Comparison of ENCODE assay signal across 1 cellular context in the genomic region with DNA sequence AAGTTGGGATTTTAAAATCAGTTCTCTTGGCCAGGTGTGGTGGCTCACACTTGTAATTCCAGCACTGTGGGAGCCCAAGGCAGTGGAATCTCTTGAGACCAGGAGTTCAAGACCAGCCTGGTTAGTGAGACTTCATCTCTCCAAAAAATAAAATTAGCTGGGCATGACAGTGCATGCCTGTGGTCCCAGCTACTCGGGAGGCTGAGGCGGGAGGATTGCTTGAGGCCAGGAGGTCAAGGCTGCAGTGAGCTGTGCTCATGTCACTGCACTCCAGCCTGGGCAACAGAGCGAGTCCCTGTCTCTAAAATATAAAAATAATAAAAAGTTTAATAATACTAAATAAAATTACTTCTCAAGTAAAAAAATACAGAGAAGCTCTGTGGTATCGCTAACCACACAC.
TF ChIP-seq lines count a peak whose summit lies in the region.

No MANE protein-coding gene starts in this region.

TF ChIP-seq in HepG2, 621 proteins besides CTCF, POLR2A, EP300 and RAD21 (continued from another document and continues in another):
- TF ChIP-seq ZKSCAN1 (IDR thresholded peaks at IDR 0.05; ENCODE audit: low read length): no peak
- TF ChIP-seq ZNF224 (CRISPR knock-in tag; IDR thresholded peaks at IDR 0.05): no peak
- TF ChIP-seq SRSF9 (IDR thresholded peaks at IDR 0.05; ENCODE audit: borderline replicate concordance, insufficient read depth, low read depth, low read length, poor library complexity, severe bottlenecking): no peak
- TF ChIP-seq, protein P1, sequence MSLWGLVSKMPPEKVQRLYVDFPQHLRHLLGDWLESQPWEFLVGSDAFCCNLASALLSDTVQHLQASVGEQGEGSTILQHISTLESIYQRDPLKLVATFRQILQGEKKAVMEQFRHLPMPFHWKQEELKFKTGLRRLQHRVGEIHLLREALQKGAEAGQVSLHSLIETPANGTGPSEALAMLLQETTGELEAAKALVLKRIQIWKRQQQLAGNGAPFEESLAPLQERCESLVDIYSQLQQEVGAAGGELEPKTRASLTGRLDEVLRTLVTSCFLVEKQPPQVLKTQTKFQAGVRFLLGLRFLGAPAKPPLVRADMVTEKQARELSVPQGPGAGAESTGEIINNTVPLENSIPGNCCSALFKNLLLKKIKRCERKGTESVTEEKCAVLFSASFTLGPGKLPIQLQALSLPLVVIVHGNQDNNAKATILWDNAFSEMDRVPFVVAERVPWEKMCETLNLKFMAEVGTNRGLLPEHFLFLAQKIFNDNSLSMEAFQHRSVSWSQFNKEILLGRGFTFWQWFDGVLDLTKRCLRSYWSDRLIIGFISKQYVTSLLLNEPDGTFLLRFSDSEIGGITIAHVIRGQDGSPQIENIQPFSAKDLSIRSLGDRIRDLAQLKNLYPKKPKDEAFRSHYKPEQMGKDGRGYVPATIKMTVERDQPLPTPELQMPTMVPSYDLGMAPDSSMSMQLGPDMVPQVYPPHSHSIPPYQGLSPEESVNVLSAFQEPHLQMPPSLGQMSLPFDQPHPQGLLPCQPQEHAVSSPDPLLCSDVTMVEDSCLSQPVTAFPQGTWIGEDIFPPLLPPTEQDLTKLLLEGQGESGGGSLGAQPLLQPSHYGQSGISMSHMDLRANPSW (CRISPR knock-in tag; IDR thresholded peaks at IDR 0.05; ENCODE audit: borderline replicate concordance): no peak
- no peak for TF ChIP-seq ZNF747 (CRISPR knock-in tag; IDR thresholded peaks at IDR 0.05; ENCODE audit: borderline replicate concordance)
- no peak for TF ChIP-seq ZNF230 (CRISPR knock-in tag; IDR thresholded peaks at IDR 0.05)
- no peak for TF ChIP-seq ZNF234 (CRISPR knock-in tag; conservative IDR thresholded peaks at IDR 0.05)
- peak; percentile 83 for TF ChIP-seq ZNF121 (CRISPR knock-in tag; IDR thresholded peaks at IDR 0.05)
- TF ChIP-seq MBD4 (IDR thresholded peaks at IDR 0.05; ENCODE audit: borderline replicate concordance, low read length): no peak
- TF ChIP-seq, protein P2, sequence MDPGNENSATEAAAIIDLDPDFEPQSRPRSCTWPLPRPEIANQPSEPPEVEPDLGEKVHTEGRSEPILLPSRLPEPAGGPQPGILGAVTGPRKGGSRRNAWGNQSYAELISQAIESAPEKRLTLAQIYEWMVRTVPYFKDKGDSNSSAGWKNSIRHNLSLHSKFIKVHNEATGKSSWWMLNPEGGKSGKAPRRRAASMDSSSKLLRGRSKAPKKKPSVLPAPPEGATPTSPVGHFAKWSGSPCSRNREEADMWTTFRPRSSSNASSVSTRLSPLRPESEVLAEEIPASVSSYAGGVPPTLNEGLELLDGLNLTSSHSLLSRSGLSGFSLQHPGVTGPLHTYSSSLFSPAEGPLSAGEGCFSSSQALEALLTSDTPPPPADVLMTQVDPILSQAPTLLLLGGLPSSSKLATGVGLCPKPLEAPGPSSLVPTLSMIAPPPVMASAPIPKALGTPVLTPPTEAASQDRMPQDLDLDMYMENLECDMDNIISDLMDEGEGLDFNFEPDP (CRISPR knock-in tag; conservative IDR thresholded peaks at IDR 0.05): 0 out of 2 replicates have a peak, but pooled peaks have one; percentile 52
- TF ChIP-seq ZNF660 (CRISPR knock-in tag; IDR thresholded peaks at IDR 0.05; ENCODE audit: borderline replicate concordance, low read depth): no peak
- no peak for TF ChIP-seq IRF2 (CRISPR knock-in tag; IDR thresholded peaks at IDR 0.05)
- TF ChIP-seq ZNF883 (CRISPR knock-in tag; IDR thresholded peaks at IDR 0.05; ENCODE audit: not compliant biosample characterization): peak; percentile 9
- no peak for TF ChIP-seq JDP2 (CRISPR knock-in tag; IDR thresholded peaks at IDR 0.05; ENCODE audit: borderline replicate concordance)
- no peak for TF ChIP-seq RFX1 (IDR thresholded peaks at IDR 0.05)
- TF ChIP-seq, protein P3, sequence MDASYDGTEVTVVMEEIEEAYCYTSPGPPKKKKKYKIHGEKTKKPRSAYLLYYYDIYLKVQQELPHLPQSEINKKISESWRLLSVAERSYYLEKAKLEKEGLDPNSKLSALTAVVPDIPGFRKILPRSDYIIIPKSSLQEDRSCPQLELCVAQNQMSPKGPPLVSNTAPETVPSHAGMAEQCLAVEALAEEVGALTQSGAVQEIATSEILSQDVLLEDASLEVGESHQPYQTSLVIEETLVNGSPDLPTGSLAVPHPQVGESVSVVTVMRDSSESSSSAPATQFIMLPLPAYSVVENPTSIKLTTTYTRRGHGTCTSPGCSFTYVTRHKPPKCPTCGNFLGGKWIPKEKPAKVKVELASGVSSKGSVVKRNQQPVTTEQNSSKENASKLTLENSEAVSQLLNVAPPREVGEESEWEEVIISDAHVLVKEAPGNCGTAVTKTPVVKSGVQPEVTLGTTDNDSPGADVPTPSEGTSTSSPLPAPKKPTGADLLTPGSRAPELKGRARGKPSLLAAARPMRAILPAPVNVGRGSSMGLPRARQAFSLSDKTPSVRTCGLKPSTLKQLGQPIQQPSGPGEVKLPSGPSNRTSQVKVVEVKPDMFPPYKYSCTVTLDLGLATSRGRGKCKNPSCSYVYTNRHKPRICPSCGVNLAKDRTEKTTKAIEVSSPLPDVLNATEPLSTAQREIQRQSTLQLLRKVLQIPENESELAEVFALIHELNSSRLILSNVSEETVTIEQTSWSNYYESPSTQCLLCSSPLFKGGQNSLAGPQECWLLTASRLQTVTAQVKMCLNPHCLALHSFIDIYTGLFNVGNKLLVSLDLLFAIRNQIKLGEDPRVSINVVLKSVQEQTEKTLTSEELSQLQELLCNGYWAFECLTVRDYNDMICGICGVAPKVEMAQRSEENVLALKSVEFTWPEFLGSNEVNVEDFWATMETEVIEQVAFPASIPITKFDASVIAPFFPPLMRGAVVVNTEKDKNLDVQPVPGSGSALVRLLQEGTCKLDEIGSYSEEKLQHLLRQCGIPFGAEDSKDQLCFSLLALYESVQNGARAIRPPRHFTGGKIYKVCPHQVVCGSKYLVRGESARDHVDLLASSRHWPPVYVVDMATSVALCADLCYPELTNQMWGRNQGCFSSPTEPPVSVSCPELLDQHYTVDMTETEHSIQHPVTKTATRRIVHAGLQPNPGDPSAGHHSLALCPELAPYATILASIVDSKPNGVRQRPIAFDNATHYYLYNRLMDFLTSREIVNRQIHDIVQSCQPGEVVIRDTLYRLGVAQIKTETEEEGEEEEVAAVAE (CRISPR knock-in tag; IDR thresholded peaks at IDR 0.05; ENCODE audit: borderline replicate concordance): no peak
- TF ChIP-seq, protein P4, sequence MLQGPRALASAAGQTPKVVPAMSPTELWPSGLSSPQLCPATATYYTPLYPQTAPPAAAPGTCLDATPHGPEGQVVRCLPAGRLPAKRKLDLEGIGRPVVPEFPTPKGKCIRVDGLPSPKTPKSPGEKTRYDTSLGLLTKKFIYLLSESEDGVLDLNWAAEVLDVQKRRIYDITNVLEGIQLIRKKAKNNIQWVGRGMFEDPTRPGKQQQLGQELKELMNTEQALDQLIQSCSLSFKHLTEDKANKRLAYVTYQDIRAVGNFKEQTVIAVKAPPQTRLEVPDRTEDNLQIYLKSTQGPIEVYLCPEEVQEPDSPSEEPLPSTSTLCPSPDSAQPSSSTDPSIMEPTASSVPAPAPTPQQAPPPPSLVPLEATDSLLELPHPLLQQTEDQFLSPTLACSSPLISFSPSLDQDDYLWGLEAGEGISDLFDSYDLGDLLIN (CRISPR knock-in tag; IDR thresholded peaks at IDR 0.05; ENCODE audit: borderline replicate concordance): no peak
- no peak for TF ChIP-seq ZNF510 (CRISPR knock-in tag; IDR thresholded peaks at IDR 0.05; ENCODE audit: low read depth)
- TF ChIP-seq NR2F1 (CRISPR knock-in tag; IDR thresholded peaks at IDR 0.05): peak; percentile 51 to 55; a peak in 1 of 4 replicates
- no peak for TF ChIP-seq BORCS8-MEF2B (CRISPR knock-in tag; IDR thresholded peaks at IDR 0.05)
- no peak for TF ChIP-seq SMAD1 (CRISPR knock-in tag; IDR thresholded peaks at IDR 0.05; ENCODE audit: borderline replicate concordance, low read depth)
- no peak for TF ChIP-seq RNF2 (conservative IDR thresholded peaks at IDR 0.05; ENCODE audit: low read depth)
- TF ChIP-seq NKX3-1 (CRISPR knock-in tag; IDR thresholded peaks at IDR 0.05): no peak
- TF ChIP-seq ZBTB21 (CRISPR knock-in tag; IDR thresholded peaks at IDR 0.05): no peak
- no peak for TF ChIP-seq KLF11 (CRISPR knock-in tag; IDR thresholded peaks at IDR 0.05)
- TF ChIP-seq ZNF530 (CRISPR knock-in tag; IDR thresholded peaks at IDR 0.05; ENCODE audit: low read depth): no peak
- peak; percentile 62; the same call in 1 of the 2 replicates for TF ChIP-seq ZNF772 (CRISPR knock-in tag; IDR thresholded peaks at IDR 0.05)
- TF ChIP-seq GABPB1 (CRISPR knock-in tag; IDR thresholded peaks at IDR 0.05): 0 out of 2 replicates have a peak, but pooled peaks have one; percentile 5
- TF ChIP-seq ZMYM3 (CRISPR knock-in tag; IDR thresholded peaks at IDR 0.05): peak; percentile 95
- peak; percentile 21; the same call in 1 of the 2 replicates for TF ChIP-seq KAT7 (CRISPR knock-in tag; IDR thresholded peaks at IDR 0.05; ENCODE audit: borderline replicate concordance)
- TF ChIP-seq ASH2L (IDR thresholded peaks at IDR 0.05; ENCODE audit: insufficient read length, low read depth, low read length): no peak
- no peak for TF ChIP-seq ZSCAN31 (CRISPR knock-in tag; IDR thresholded peaks at IDR 0.05; ENCODE audit: low read depth)
- TF ChIP-seq ZNF768 (CRISPR knock-in tag; IDR thresholded peaks at IDR 0.05): peak; percentile 26; the same call in 1 of the 2 replicates
- TF ChIP-seq, protein P5, sequence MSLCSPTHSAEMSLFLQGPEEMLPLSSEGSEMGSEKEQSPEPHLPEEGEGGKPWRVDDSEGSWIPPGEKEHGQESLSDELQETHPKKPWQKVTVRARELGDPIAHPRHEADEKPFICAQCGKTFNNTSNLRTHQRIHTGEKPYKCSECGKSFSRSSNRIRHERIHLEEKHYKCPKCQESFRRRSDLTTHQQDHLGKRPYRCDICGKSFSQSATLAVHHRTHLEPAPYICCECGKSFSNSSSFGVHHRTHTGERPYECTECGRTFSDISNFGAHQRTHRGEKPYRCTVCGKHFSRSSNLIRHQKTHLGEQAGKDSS (CRISPR knock-in tag; IDR thresholded peaks at IDR 0.05; ENCODE audit: borderline replicate concordance, low read depth): peak; percentile 4; the same call in 1 of the 2 replicates
- no peak for TF ChIP-seq ZNF264 (CRISPR knock-in tag; IDR thresholded peaks at IDR 0.05)
- 0 out of 2 replicates have a peak, but pooled peaks have one; percentile 19 for TF ChIP-seq ZNF619 (CRISPR knock-in tag; IDR thresholded peaks at IDR 0.05)
- TF ChIP-seq, protein P6, sequence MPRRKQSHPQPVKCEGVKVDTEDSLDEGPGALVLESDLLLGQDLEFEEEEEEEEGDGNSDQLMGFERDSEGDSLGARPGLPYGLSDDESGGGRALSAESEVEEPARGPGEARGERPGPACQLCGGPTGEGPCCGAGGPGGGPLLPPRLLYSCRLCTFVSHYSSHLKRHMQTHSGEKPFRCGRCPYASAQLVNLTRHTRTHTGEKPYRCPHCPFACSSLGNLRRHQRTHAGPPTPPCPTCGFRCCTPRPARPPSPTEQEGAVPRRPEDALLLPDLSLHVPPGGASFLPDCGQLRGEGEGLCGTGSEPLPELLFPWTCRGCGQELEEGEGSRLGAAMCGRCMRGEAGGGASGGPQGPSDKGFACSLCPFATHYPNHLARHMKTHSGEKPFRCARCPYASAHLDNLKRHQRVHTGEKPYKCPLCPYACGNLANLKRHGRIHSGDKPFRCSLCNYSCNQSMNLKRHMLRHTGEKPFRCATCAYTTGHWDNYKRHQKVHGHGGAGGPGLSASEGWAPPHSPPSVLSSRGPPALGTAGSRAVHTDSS (CRISPR knock-in tag; conservative IDR thresholded peaks at IDR 0.05): no peak
- TF ChIP-seq TBX3 (IDR thresholded peaks at IDR 0.05; ENCODE audit: borderline replicate concordance): no peak
- no peak for TF ChIP-seq RAD51 (IDR thresholded peaks at IDR 0.05; ENCODE audit: borderline replicate concordance)
- no peak for TF ChIP-seq ZNF44 (CRISPR knock-in tag; IDR thresholded peaks at IDR 0.05)
- TF ChIP-seq CBX1 (IDR thresholded peaks at IDR 0.05; ENCODE audit: low read depth): peak; percentile 48
- no peak for TF ChIP-seq ZNF367 (CRISPR knock-in tag; IDR thresholded peaks at IDR 0.05; ENCODE audit: borderline replicate concordance)
- TF ChIP-seq IKZF1 (IDR thresholded peaks at IDR 0.05): no peak
- no peak for TF ChIP-seq MATR3 (CRISPR knock-in tag; IDR thresholded peaks at IDR 0.05)
- TF ChIP-seq JARID2 (CRISPR knock-in tag; IDR thresholded peaks at IDR 0.05; ENCODE audit: insufficient replicate concordance): no peak
- no peak for TF ChIP-seq IKZF4 (CRISPR knock-in tag; IDR thresholded peaks at IDR 0.05; ENCODE audit: borderline replicate concordance, low read depth, not compliant biosample characterization)
- TF ChIP-seq, protein P7, sequence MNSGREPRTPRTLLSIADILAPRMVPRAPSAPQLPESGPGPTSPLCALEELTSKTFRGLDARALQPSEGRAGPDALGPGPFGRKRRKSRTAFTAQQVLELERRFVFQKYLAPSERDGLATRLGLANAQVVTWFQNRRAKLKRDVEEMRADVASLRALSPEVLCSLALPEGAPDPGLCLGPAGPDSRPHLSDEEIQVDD (CRISPR knock-in tag; IDR thresholded peaks at IDR 0.05; ENCODE audit: borderline replicate concordance): no peak
- no peak for TF ChIP-seq ZNF33A (CRISPR knock-in tag; IDR thresholded peaks at IDR 0.05; ENCODE audit: borderline replicate concordance)
- 0 out of 2 replicates have a peak, but pooled peaks have one; percentile 6 for TF ChIP-seq SMAD3 (CRISPR knock-in tag; IDR thresholded peaks at IDR 0.05)
- no peak; the same call in 1 of the 2 replicates for TF ChIP-seq NR2F6 (IDR thresholded peaks at IDR 0.05)
- peak; percentile 76; the same call in 1 of the 2 replicates for TF ChIP-seq NR2F6 (CRISPR knock-in tag; IDR thresholded peaks at IDR 0.05)
- TF ChIP-seq, protein P8, sequence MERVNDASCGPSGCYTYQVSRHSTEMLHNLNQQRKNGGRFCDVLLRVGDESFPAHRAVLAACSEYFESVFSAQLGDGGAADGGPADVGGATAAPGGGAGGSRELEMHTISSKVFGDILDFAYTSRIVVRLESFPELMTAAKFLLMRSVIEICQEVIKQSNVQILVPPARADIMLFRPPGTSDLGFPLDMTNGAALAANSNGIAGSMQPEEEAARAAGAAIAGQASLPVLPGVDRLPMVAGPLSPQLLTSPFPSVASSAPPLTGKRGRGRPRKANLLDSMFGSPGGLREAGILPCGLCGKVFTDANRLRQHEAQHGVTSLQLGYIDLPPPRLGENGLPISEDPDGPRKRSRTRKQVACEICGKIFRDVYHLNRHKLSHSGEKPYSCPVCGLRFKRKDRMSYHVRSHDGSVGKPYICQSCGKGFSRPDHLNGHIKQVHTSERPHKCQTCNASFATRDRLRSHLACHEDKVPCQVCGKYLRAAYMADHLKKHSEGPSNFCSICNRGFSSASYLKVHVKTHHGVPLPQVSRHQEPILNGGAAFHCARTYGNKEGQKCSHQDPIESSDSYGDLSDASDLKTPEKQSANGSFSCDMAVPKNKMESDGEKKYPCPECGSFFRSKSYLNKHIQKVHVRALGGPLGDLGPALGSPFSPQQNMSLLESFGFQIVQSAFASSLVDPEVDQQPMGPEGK (CRISPR knock-in tag; IDR thresholded peaks at IDR 0.05): no peak
- TF ChIP-seq, protein P9, sequence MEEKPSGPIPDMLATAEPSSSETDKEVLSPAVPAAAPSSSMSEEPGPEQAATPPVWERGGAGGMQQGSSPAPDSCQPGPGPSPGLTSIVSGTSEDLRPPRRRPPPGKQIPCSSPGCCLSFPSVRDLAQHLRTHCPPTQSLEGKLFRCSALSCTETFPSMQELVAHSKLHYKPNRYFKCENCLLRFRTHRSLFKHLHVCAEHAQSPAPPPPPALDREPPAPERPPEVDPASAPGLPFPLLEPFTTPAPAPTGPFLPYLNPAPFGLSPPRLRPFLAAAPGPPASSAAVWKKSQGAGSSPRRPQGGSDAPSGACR (CRISPR knock-in tag; IDR thresholded peaks at IDR 0.05): no peak
- TF ChIP-seq ZNF777 (CRISPR knock-in tag; IDR thresholded peaks at IDR 0.05): no peak; the same call in 1 of the 2 replicates
- TF ChIP-seq THYN1 (CRISPR knock-in tag; IDR thresholded peaks at IDR 0.05; ENCODE audit: borderline replicate concordance, low read depth): no peak
- TF ChIP-seq ZNF598 (CRISPR knock-in tag; IDR thresholded peaks at IDR 0.05; ENCODE audit: borderline replicate concordance): 0 out of 2 replicates have a peak, but pooled peaks have one; percentile 59
